In genomic region chr4:56444719-56445118, GRCh38 we compare ENCODE assay signal across 1 cellular context.
TF ChIP-seq lines count a peak whose summit lies in the region.

No MANE protein-coding gene starts in this region.

TF ChIP-seq in HepG2, 621 proteins besides CTCF, POLR2A, EP300 and RAD21:
- peak; percentile 64; the same call in 1 of the 2 replicates for TF ChIP-seq HNF1A (IDR thresholded peaks at IDR 0.05; ENCODE audit: low read depth)
- TF ChIP-seq HNF1A (CRISPR knock-in tag; IDR thresholded peaks at IDR 0.05; ENCODE audit: borderline replicate concordance) = no peak
- TF ChIP-seq HNRNPUL1 (IDR thresholded peaks at IDR 0.05; ENCODE audit: low read depth, low read length) = peak; percentile 83; the same call in 1 of the 2 replicates
- TF ChIP-seq, protein P1, sequence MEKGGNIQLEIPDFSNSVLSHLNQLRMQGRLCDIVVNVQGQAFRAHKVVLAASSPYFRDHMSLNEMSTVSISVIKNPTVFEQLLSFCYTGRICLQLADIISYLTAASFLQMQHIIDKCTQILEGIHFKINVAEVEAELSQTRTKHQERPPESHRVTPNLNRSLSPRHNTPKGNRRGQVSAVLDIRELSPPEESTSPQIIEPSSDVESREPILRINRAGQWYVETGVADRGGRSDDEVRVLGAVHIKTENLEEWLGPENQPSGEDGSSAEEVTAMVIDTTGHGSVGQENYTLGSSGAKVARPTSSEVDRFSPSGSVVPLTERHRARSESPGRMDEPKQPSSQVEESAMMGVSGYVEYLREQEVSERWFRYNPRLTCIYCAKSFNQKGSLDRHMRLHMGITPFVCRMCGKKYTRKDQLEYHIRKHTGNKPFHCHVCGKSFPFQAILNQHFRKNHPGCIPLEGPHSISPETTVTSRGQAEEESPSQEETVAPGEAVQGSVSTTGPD (CRISPR knock-in tag; IDR thresholded peaks at IDR 0.05) = no peak
- peak; percentile 32; the same call in 1 of the 2 replicates for TF ChIP-seq RBFOX2 (IDR thresholded peaks at IDR 0.05; ENCODE audit: low read depth, low read length)
- no peak for TF ChIP-seq PAX8 (CRISPR knock-in tag; IDR thresholded peaks at IDR 0.05; ENCODE audit: borderline replicate concordance)
